In the genomic region with DNA sequence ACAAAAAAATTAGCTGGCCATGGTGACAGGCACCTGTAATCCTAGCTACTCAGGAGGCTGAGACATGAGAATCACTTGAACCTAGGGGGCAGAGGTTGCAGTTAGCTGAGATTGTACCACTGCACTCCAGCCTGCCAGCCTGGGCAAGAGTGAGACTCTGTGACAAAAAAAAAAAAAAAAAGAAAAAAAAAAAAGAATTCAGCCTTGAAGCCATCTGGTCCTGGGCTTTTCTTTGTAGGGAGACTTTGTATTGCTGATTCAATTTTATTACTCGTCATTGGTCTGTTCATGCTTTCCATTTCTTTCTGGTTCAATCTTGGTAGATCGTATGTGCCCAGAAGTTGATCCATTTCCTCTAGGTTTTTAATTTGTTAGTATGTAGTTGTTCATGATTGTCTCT, we compare ENCODE assay signal across 7 cellular contexts.
"Had no signal": no experiment of that assay in that cellular context is flagged by ENCODE, and none has a peak within 500 bp of the region (broad histone marks: within the 10 kb centered on the region; RNA-seq: fewer than 3 reads in every experiment).

No MANE protein-coding gene starts in this region.

- ATAC-seq: GM23338 had no signal

- FAIRE-seq: H1, H54 had no signal

- H3K27me3 Mint-ChIP-seq: IgD-negative memory B cell had no signal

- H3K4me3 ChIP-seq: GM23338 had no signal

- DNase-seq: H9, HCEC 1CT, KBM-7 had no signal

- H3K27ac Mint-ChIP-seq: GM23338, H9, IgD-negative memory B cell had no signal

- H3K4me1 Mint-ChIP-seq: IgD-negative memory B cell had no signal

- H3K4me3 Mint-ChIP-seq: GM23338, H9 had no signal
